ENCODE assay signal across 26 cellular contexts in genomic region chrX:124747295-124747694, GRCh38.
"Had no signal": no experiment of that assay in that cellular context is flagged by ENCODE, and none has a peak within 500 bp of the region (broad histone marks: within the 10 kb centered on the region; RNA-seq: fewer than 3 reads in every experiment).

No MANE protein-coding gene starts in this region.

- H3K4me3 ChIP-seq: colonic mucosa, esophagus squamous epithelium, gastrocnemius medialis, heart right ventricle, left lung, lower lobe of right lung had no signal

- H3K36me3 ChIP-seq: colonic mucosa, esophagus squamous epithelium, gastrocnemius medialis, heart right ventricle, left lung, lower lobe of right lung had no signal

- H3K4me1 ChIP-seq: colonic mucosa, esophagus squamous epithelium, gastrocnemius medialis, heart right ventricle, left lung, lower lobe of right lung had no signal

- H3K9me3 Mint-ChIP-seq: dendritic cell treated with granulocyte-macrophage colony-stimulating factor and Interleukin-4, amounts not matched to agents 40 ng/mL and 50 ng/mL, for 4 days; effector memory CD8-positive, alpha-beta T cell; endodermal cell; mesothelial cell of epicardium had no signal

- H3K36me3 Mint-ChIP-seq: mesothelial cell of epicardium; naive thymus-derived CD4-positive, alpha-beta T cell had no signal

- H3K27me3 ChIP-seq: colonic mucosa, esophagus squamous epithelium, gastrocnemius medialis, heart right ventricle, left lung had no signal

- H3K27me3 Mint-ChIP-seq: dendritic cell treated with granulocyte-macrophage colony-stimulating factor and Interleukin-4, amounts not matched to agents 40 ng/mL and 50 ng/mL, for 4 days; effector memory CD8-positive, alpha-beta T cell; naive thymus-derived CD4-positive, alpha-beta T cell had no signal

- H3K27ac ChIP-seq: colonic mucosa, epithelial cell of prostate, esophagus squamous epithelium, gastrocnemius medialis, heart right ventricle, left lung, lower lobe of right lung had no signal

- H3K9me3 ChIP-seq: colonic mucosa, esophagus squamous epithelium, gastrocnemius medialis, heart right ventricle, left lung, lower lobe of right lung had no signal

- DNase-seq: colonic mucosa; cortex of kidney; effector CD8-positive, alpha-beta T cell; effector memory CD8-positive, alpha-beta T cell; endodermal cell; erythroblast; esophagus squamous epithelium; foreskin fibroblast; foreskin melanocyte; gastrocnemius medialis; glutamatergic neuron; head of caudate nucleus; heart right ventricle; hippocampal formation; left cardiac atrium; left lung; left ventricle myocardium superior; lower lobe of right lung; mesenchymal stem cell; naive thymus-derived CD4-positive, alpha-beta T cell had no signal

- FAIRE-seq: endometrium, islet of Langerhans, keratinocyte had no signal

- H3K27ac Mint-ChIP-seq: dendritic cell treated with granulocyte-macrophage colony-stimulating factor and Interleukin-4, amounts not matched to agents 40 ng/mL and 50 ng/mL, for 4 days; effector memory CD8-positive, alpha-beta T cell; endodermal cell; mesothelial cell of epicardium; naive thymus-derived CD4-positive, alpha-beta T cell had no signal

- H3K4me3 Mint-ChIP-seq: dendritic cell treated with granulocyte-macrophage colony-stimulating factor and Interleukin-4, amounts not matched to agents 40 ng/mL and 50 ng/mL, for 4 days; effector memory CD8-positive, alpha-beta T cell; endodermal cell; mesothelial cell of epicardium; naive thymus-derived CD4-positive, alpha-beta T cell had no signal

- H3K4me1 Mint-ChIP-seq: endodermal cell, mesothelial cell of epicardium had no signal
